ENCODE assay signal across 12 cellular contexts in genomic region chr9:134968011-134968822, GRCh38. TPM values are rescaled to one million over a fixed set of nuclear protein-coding genes. Genes with fewer than 3 reads are reported as not detected.
DNase-seq lines count a peak whose midpoint lies in the region; ATAC-seq, FAIRE-seq and TF ChIP-seq lines count a peak whose summit lies in the region.
"Had no signal": no experiment of that assay in that cellular context is flagged by ENCODE, and none has a peak within 500 bp of the region (broad histone marks: within the 10 kb centered on the region; RNA-seq: fewer than 3 reads in every experiment).

No MANE protein-coding gene starts in this region.

- no peak for TF ChIP-seq CTCF in WERI-Rb-1 (IDR thresholded peaks at IDR 0.05; ENCODE audit: low read depth, low read length)
- no peak for TF ChIP-seq CTCF in kidney (IDR thresholded peaks at IDR 0.05; ENCODE audit: borderline replicate concordance, extremely low read depth, insufficient read depth)
- TF ChIP-seq CTCF in smooth muscle cell (IDR thresholded peaks at IDR 0.05; ENCODE audit: borderline replicate concordance, insufficient read depth, poor library complexity, severe bottlenecking): no peak

- H3F3A ChIP-seq in smooth muscle cell (ENCODE audit: low read depth): no peaks in the 10 kb centered on the region

- 72% methylated on average over 18 of the region's 18 CpGs for WGBS in smooth muscle cell (ENCODE audit: low lambda C conversion rate)

- peak overlapping the region; percentile 67 for H3K4me2 ChIP-seq in smooth muscle cell
- H3K4me2 ChIP-seq: KMS-11 had no signal

- H3K27ac ChIP-seq in WERI-Rb-1 (peak overlapping the region; percentile 34; the same call in 1 of the 2 replicates), kidney (ENCODE audit: low read depth in 2 of 2, low read length in 2 of 2) (no peak overlapping the region), smooth muscle cell (ENCODE audit: low read depth) (peak overlapping the region; percentile 5)
- H3K27ac ChIP-seq: KMS-11, tibial nerve had no signal

- H3K27me3 ChIP-seq in WERI-Rb-1 (ENCODE audit: insufficient read depth, low read depth, severe bottlenecking): no peaks in the 10 kb centered on the region
- H3K27me3 ChIP-seq in smooth muscle cell (ENCODE audit: low read depth): peaks cover 22% of the 10 kb centered on the region

- no peaks in the 10 kb centered on the region for H3K4me1 ChIP-seq in kidney (ENCODE audit: control insufficient read depth in 1 of 2, insufficient read depth in 1 of 2, low read depth in 1 of 2, low read length in 2 of 2)
- peaks cover 13% of the 10 kb centered on the region for H3K4me1 ChIP-seq in smooth muscle cell (ENCODE audit: low read depth)

- peak; percentile 5 for DNase-seq in activated CD4-positive, CD25-positive, alpha-beta regulatory T cell treated with anti-CD3 and anti-CD28 coated beads, Interleukin-2, amount 50 U/mL, for 72 hours
- peak; percentile 46 for DNase-seq in WERI-Rb-1
- peak; percentile 48 for DNase-seq in kidney
- no peak for DNase-seq in smooth muscle cell (lab: John Stamatoyannopoulos, UW; ENCODE audit: unreplicated experiment)
- DNase-seq in RCC 7860 (ENCODE audit: low spot score): no peak
- DNase-seq: activated T-cell treated with anti-CD3 and anti-CD28 coated beads, Interleukin-2, amount 50 U/mL, for 1 hour had no signal

- H4K20me1 ChIP-seq in smooth muscle cell (ENCODE audit: low read depth): no peaks in the 10 kb centered on the region

- H3K79me2 ChIP-seq in smooth muscle cell (ENCODE audit: low read depth): no peaks in the 10 kb centered on the region

- intact Hi-C loops in kidney (cut with DNase I): no loop called here

- no peak overlapping the region for H2AFZ ChIP-seq in smooth muscle cell (ENCODE audit: low read depth)

- H3K36me3 ChIP-seq in WERI-Rb-1 (no peaks in the 10 kb centered on the region), kidney (ENCODE audit: control insufficient read depth in 1 of 2, insufficient read depth in 2 of 2, low read length in 2 of 2) (no peaks in the 10 kb centered on the region), smooth muscle cell (ENCODE audit: low read depth) (no peaks in the 10 kb centered on the region)
- H3K36me3 ChIP-seq: tibial nerve had no signal

- no peak for ATAC-seq in activated CD4-positive, CD25-positive, alpha-beta regulatory T cell treated with anti-CD3 and anti-CD28 coated beads, Interleukin-2, amount 50 U/mL, for 24 hours
- ATAC-seq in GM18873 (IDR thresholded peaks at IDR 0.05; ENCODE audit: low FRiP score, unreplicated experiment): no peak
- no peak for ATAC-seq in GM21381 (IDR thresholded peaks at IDR 0.05; ENCODE audit: unreplicated experiment)

- no peak for FAIRE-seq in kidney (lab: Jason Lieb, UNC)
- no peak for FAIRE-seq in RCC 7860 (lab: Jason Lieb, UNC)
- FAIRE-seq: GM12892 had no signal

- no peak overlapping the region for H3K9ac ChIP-seq in kidney (ENCODE audit: low read length in 2 of 2)
- no peak overlapping the region for H3K9ac ChIP-seq in smooth muscle cell (ENCODE audit: low read depth)
- H3K9ac ChIP-seq: KMS-11 had no signal

- H3K4me3 ChIP-seq in WERI-Rb-1 (ENCODE audit: low read depth, low read length) (no peak overlapping the region), kidney (ENCODE audit: low read length in 2 of 2) (no peak overlapping the region), smooth muscle cell (no peak overlapping the region)
- H3K4me3 ChIP-seq: tibial nerve had no signal

- H3K9me3 ChIP-seq in WERI-Rb-1 (ENCODE audit: severe bottlenecking) (no peaks in the 10 kb centered on the region), kidney (ENCODE audit: control insufficient read depth in 1 of 2, low read length in 2 of 2) (no peaks in the 10 kb centered on the region), smooth muscle cell (replicated peaks; ENCODE audit: low read depth) (no peaks in the 10 kb centered on the region)
- H3K9me3 ChIP-seq: tibial nerve had no signal

RNA-seq across cellular contexts. Expression of gene FCN1, which starts 50.5 kb away (rescaled TPM):
- total RNA-seq in kidney (13.0 TPM), smooth muscle cell (not detected in 2 replicates)
- polyA plus RNA-seq in kidney (ENCODE audit: insufficient read depth, low read depth, low replicate concordance) (3.2 TPM), smooth muscle cell (0.13 TPM in 1 of 2 replicates, not detected in the other)

Comparison
In these comparisons a context has a peak if more than half of its experiments do, and no peak if none do; other contexts are left out.
1. DNase-seq: peak in activated CD4-positive, CD25-positive, alpha-beta regulatory T cell treated with anti-CD3 and anti-CD28 coated beads, Interleukin-2, amount 50 U/mL, for 72 hours (single experiment), WERI-Rb-1 (single experiment) and kidney (single experiment); none in smooth muscle cell (single experiment) and RCC 7860 (single experiment).
2. H3K27ac ChIP-seq: peak in WERI-Rb-1 (single experiment) and smooth muscle cell (single experiment); none in kidney (0 of 2).
3. RNA of gene FCN1, which starts 50.5 kb away (total RNA-seq): 13.0 TPM in kidney (single experiment); not detected in smooth muscle cell; every median in the first group is over 10 times any median in the second.